Comparison of ENCODE assay signal across 20 cellular contexts in the genomic region with DNA sequence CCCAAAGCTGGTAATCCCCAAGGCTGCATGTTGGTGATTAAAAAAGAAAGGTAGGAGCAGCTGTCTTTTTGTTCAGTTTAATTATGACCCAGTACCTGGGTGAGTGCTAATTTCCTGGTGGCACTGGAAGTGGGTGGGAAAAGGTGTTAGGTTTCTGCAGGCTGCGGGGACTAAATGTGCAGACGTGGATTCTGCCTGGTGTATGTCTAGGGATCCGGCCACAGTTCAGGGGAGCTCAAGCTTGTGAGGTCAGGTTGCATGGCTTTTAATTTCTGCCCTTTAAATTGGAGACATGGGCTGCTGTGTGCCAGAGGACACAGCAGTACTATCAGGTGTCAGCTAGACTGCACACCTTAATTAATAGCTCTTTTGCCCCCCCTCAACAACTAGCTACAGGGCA. TPM values are rescaled to one million over a fixed set of nuclear protein-coding genes. Genes with fewer than 3 reads are reported as not detected.
DNase-seq lines count a peak whose midpoint lies in the region; ATAC-seq and TF ChIP-seq lines count a peak whose summit lies in the region.
"Had no signal": no experiment of that assay in that cellular context is flagged by ENCODE, and none has a peak within 500 bp of the region (broad histone marks: within the 10 kb centered on the region; RNA-seq: fewer than 3 reads in every experiment).

No MANE protein-coding gene starts in this region.

- no peaks in the 10 kb centered on the region for H3K36me3 ChIP-seq in mammary epithelial cell (ENCODE audit: insufficient read depth, low read length)

- H3K27me3 Mint-ChIP-seq in WTC11 (ENCODE audit: low read depth), result peaks cover 11% of the 10 kb centered on the region
- H3K27me3 Mint-ChIP-seq: stimulated activated naive B cell treated with anti-CD40 and anti-IgM and Interleukin-4, amounts not matched to agents 10 μg/mL and 1 μg/mL and 100 μg/mL, for 72 hours had no signal

- H3K4me2 ChIP-seq in mammary epithelial cell (ENCODE audit: insufficient read depth, low read depth, low read length), result no peak overlapping the region
- H3K4me2 ChIP-seq: A549 had no signal

- H3K27ac ChIP-seq in mammary epithelial cell (ENCODE audit: insufficient read depth, low read depth, low read length), result no peak overlapping the region
- H3K27ac ChIP-seq: A549, C4-2B had no signal

- ATAC-seq in WTC11 (peak; percentile 84), HG02798 (IDR thresholded peaks at IDR 0.05; ENCODE audit: poor library complexity, unreplicated experiment) (no peak), HG02970 (IDR thresholded peaks at IDR 0.05; ENCODE audit: low FRiP score, unreplicated experiment) (no peak), HG03159 (IDR thresholded peaks at IDR 0.05; ENCODE audit: unreplicated experiment) (no peak)
- ATAC-seq: A549; esophagus mucosa; left lobe of liver; Panc1; stimulated activated naive B cell treated with anti-CD40 and anti-IgM and Interleukin-4, amounts not matched to agents 10 μg/mL and 1 μg/mL and 100 μg/mL, for 72 hours had no signal

- H3K4me1 Mint-ChIP-seq in WTC11, result peaks cover 27% of the 10 kb centered on the region

- DNase-seq in COLO668 (lab: John Stamatoyannopoulos, UW; ENCODE audit: unreplicated experiment) (peak; percentile 80), NCI-H128 (lab: John Stamatoyannopoulos, UW; ENCODE audit: unreplicated experiment) (peak; percentile 66), NCI-H524 treated with DMSO at 0.1 percent for 48 hours (lab: John Stamatoyannopoulos, UW) (peak; percentile 6), WTC11 (ENCODE audit: low spot score) (no peak), mammary epithelial cell (no peak)
- DNase-seq: activated CD4-positive, alpha-beta T cell treated with anti-CD3 and anti-CD28 coated beads, Interleukin-2, amount 50 U/mL, for 1 hour; activated gamma-delta T cell treated with Interleukin-2 at 50 U/mL for 16 hours; amygdala; caudate nucleus; NCI-H526; stimulated activated naive B cell treated with anti-CD40 and anti-IgM and Interleukin-4, amounts not matched to agents 10 μg/mL and 1 μg/mL and 100 μg/mL, for 72 hours; tibial artery had no signal

- H3K27me3 ChIP-seq in mammary epithelial cell (ENCODE audit: insufficient read depth, low read length), result no peaks in the 10 kb centered on the region
- H3K27me3 ChIP-seq: tibial artery had no signal

- no peak overlapping the region for H3K27ac Mint-ChIP-seq in WTC11
- H3K27ac Mint-ChIP-seq: stimulated activated naive B cell treated with anti-CD40 and anti-IgM and Interleukin-4, amounts not matched to agents 10 μg/mL and 1 μg/mL and 100 μg/mL, for 72 hours had no signal

- H3K4me3 Mint-ChIP-seq in WTC11, result no peak overlapping the region
- H3K4me3 Mint-ChIP-seq: stimulated activated naive B cell treated with anti-CD40 and anti-IgM and Interleukin-4, amounts not matched to agents 10 μg/mL and 1 μg/mL and 100 μg/mL, for 72 hours had no signal

- peaks cover 25% of the 10 kb centered on the region for H3K4me1 ChIP-seq in mammary epithelial cell (ENCODE audit: insufficient read depth, low read length)
- H3K4me1 ChIP-seq: A549 had no signal

- CTCF ChIA-PET in WTC11 (lab: Charles Lee) (interaction anchor here (1.1 kb wide), 1 partner anchor 25 kb away, joined by 4 read pairs; no protein-coding TSS in a partner anchor), mammary epithelial cell (lab: Charles Lee; ENCODE audit: low non-redundant PET) (no interaction called here)

- intact Hi-C loops in mammary epithelial cell (cut with micrococcal nuclease), result no loop called here

- H3K9ac ChIP-seq in mammary epithelial cell (ENCODE audit: insufficient read depth, low read length), result no peak overlapping the region

- H3K79me2 ChIP-seq in mammary epithelial cell (ENCODE audit: insufficient read depth, low read length), result no peaks in the 10 kb centered on the region

- peaks cover 47% of the 10 kb centered on the region for H3K9me3 Mint-ChIP-seq in WTC11

- no TSS peak for BruUV-seq in mammary epithelial cell (replicated peaks; lab: Mats Ljungman, UMichigan)

- no peak for TF ChIP-seq CTCF in WTC11 (IDR thresholded peaks at IDR 0.05)
- no peak for TF ChIP-seq CTCF in mammary epithelial cell (conservative IDR thresholded peaks at IDR 0.05 in 1 of 2, IDR thresholded peaks at IDR 0.05 in 1 of 2; ENCODE audit: extremely low read depth in 1 of 2, insufficient read depth in 1 of 2, low read depth in 1 of 2, low read length in 2 of 2)

- peaks cover 42% of the 10 kb centered on the region for H3K36me3 Mint-ChIP-seq in WTC11

- dilution Hi-C loops in mammary epithelial cell (cut with HindIII; ENCODE audit: low sequenced_read_pairs), result no loop called here

- peaks cover 9% of the 10 kb centered on the region for H3K9me3 ChIP-seq in mammary epithelial cell (replicated peaks; ENCODE audit: insufficient read depth, low read length)

- 96% methylated on average over 3 of the region's 3 CpGs for WGBS in mammary epithelial cell (ENCODE audit: low coverage, missing lambda C conversion rate)

- no peaks in the 10 kb centered on the region for H4K20me1 ChIP-seq in mammary epithelial cell (ENCODE audit: insufficient read depth, low read length)

- H3K4me3 ChIP-seq in mammary epithelial cell (replicated peaks in 1 of 3; ENCODE audit: insufficient read depth in 1 of 3, low read depth in 2 of 3, low read length in 3 of 3), result no peak overlapping the region
- H3K4me3 ChIP-seq: A549, tibial artery had no signal

- no peak overlapping the region for H2AFZ ChIP-seq in mammary epithelial cell (ENCODE audit: low read depth, low read length)

- in situ Hi-C loops in mammary epithelial cell (cut with MboI; ENCODE audit: low sequenced_read_pairs in 2 of 2), result no loop called here

- POLR2A ChIA-PET in WTC11 (lab: Charles Lee), result no interaction called here

TF ChIP-seq in WTC11, 78 proteins besides CTCF, POLR2A, EP300 and RAD21 (continues in another document):
- TF ChIP-seq ETV6 (CRISPR knock-in tag; IDR thresholded peaks at IDR 0.05) (no peak), PREB (CRISPR knock-in tag; IDR thresholded peaks at IDR 0.05; ENCODE audit: borderline replicate concordance) (no peak), ZNF423 (CRISPR knock-in tag; IDR thresholded peaks at IDR 0.05) (no peak), SOX15 (CRISPR knock-in tag; IDR thresholded peaks at IDR 0.05) (no peak), ZNF219 (CRISPR knock-in tag; IDR thresholded peaks at IDR 0.05; ENCODE audit: borderline replicate concordance) (no peak), FOXJ3 (CRISPR knock-in tag; IDR thresholded peaks at IDR 0.05; ENCODE audit: borderline replicate concordance) (no peak), MYBL2 (CRISPR knock-in tag; IDR thresholded peaks at IDR 0.05) (no peak), ZNF138 (CRISPR knock-in tag; conservative IDR thresholded peaks at IDR 0.05) (no peak), IRF2 (CRISPR knock-in tag; IDR thresholded peaks at IDR 0.05; ENCODE audit: borderline replicate concordance, low read depth) (no peak), E2F1 (CRISPR knock-in tag; IDR thresholded peaks at IDR 0.05) (no peak)
- TF ChIP-seq, protein P1, sequence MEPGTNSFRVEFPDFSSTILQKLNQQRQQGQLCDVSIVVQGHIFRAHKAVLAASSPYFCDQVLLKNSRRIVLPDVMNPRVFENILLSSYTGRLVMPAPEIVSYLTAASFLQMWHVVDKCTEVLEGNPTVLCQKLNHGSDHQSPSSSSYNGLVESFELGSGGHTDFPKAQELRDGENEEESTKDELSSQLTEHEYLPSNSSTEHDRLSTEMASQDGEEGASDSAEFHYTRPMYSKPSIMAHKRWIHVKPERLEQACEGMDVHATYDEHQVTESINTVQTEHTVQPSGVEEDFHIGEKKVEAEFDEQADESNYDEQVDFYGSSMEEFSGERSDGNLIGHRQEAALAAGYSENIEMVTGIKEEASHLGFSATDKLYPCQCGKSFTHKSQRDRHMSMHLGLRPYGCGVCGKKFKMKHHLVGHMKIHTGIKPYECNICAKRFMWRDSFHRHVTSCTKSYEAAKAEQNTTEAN (CRISPR knock-in tag; IDR thresholded peaks at IDR 0.05), result no peak
- TF ChIP-seq, protein P2, sequence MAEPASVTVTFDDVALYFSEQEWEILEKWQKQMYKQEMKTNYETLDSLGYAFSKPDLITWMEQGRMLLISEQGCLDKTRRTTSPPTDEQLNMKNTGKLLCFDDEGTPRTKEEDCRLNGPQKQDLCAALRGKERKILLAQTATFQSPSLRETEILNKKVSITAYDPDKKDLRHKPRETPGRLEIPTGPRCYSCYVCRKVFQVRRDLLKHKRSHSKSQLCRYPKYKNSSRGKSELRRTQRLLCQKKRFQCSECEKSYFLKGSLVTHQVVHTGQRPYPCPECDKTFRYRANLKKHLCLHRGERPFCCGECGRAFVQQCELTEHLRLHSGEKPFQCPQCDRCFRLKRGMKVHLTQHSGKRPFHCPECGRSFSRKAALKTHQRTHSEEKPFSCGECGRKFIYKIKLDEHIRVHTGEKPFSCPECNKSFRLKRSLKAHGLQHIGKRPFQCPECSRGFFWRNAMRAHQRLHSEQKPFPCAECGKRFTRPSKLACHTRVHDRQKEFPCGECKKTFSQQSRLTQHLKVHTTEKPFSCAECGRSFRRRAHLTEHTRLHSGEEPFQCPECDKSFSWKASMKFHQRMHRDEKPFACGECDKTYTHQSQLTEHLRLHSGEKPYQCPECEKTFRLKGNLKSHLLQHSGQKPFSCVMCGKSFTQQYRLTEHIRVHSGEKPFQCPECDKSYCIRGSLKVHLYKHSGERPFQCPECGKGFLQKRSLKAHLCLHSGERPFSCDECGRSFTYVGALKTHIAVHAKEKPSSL (CRISPR knock-in tag; conservative IDR thresholded peaks at IDR 0.05), result no peak

RNA-seq across cellular contexts. Expression of gene TBX19, which starts 20.3 kb away (rescaled TPM):
- total RNA-seq in WTC11 (2021) (1.2 to 1.3 TPM (median 1.2 TPM) in 3 replicates), mammary epithelial cell (under 1 TPM; 0.67 to 0.68 TPM)
- 0.57 TPM for polyA plus RNA-seq in mammary epithelial cell
- not detected for polyA minus RNA-seq in mammary epithelial cell

RNA-seq across cellular contexts. Expression of gene SFT2D2, which starts 34.6 kb away (rescaled TPM):
- total RNA-seq in WTC11 (2021) (23.2 to 28.1 TPM (median 25.2 TPM) in 3 replicates), mammary epithelial cell (10 to 100 TPM; 47.3 to 56.6 TPM)
- polyA plus RNA-seq in mammary epithelial cell, result 30.7 TPM
- polyA minus RNA-seq in mammary epithelial cell, result 73.0 TPM

Comparison
In these comparisons a context has a peak if more than half of its experiments do, and no peak if none do; other contexts are left out.
1. DNase-seq: peak in COLO668 (single experiment), NCI-H128 (single experiment) and NCI-H524 treated with DMSO at 0.1 percent for 48 hours (single experiment); none in WTC11 (single experiment) and mammary epithelial cell (single experiment).